Comparison of ENCODE assay signal across 22 cellular contexts in the genomic region with DNA sequence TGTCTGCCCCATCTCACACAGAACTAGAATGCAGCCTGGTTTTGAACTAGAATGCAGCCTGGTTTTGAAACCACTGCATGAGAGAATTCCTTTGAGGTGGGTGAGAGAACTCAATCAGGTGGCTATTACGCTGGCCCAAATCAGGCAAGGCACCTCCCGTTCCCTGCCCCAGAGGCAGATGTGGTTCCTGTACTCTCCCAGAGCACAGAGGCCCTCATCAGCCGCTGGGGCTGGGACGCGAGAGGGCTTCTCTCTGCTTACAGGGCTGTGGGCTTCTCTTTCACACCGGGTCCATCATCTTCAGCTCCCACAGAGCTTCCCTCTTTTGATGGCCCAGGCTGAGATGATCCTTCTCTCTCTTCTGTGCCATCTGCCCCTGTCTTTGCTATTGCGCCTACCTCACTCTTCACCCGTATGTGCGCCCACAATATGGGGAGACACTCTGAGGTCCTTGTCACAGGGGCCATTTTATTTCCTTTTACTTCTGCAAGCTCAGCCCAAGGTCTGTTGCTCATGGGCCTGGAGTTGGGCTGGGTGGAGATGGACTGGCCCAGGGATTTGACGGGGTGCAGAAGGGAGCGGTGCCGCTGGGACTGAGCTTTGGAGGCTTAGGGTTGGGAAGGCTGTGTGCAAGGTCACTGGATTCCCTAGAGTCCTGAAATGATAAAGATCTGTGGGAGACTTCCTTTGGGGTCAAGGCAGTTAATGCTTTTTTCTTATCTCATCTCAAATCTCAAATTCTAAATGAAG.
DNase-seq lines count a peak whose midpoint lies in the region; ATAC-seq, FAIRE-seq and TF ChIP-seq lines count a peak whose summit lies in the region.
"Had no signal": no experiment of that assay in that cellular context is flagged by ENCODE, and none has a peak within 500 bp of the region (broad histone marks: within the 10 kb centered on the region; RNA-seq: fewer than 3 reads in every experiment).

No MANE protein-coding gene starts in this region.

- no peak overlapping the region for H4K12ac ChIP-seq in trophoblast cell (ENCODE audit: low read depth, low read length)

- no peak overlapping the region for H4K8ac ChIP-seq in trophoblast cell (ENCODE audit: low read depth, low read length)

- H2AFZ ChIP-seq in trophoblast cell (ENCODE audit: insufficient read depth, low read length, poor library complexity): no peak overlapping the region

- no peak overlapping the region for H3K4me3 ChIP-seq in coronary artery
- peak overlapping the region; percentile 16 for H3K4me3 ChIP-seq in trophoblast cell (ENCODE audit: low read depth, low read length)
- H3K4me3 ChIP-seq in upper lobe of right lung: no peak overlapping the region
- H3K4me3 ChIP-seq: MG63, SJSA1 had no signal

- no peaks in the 10 kb centered on the region for H3K79me2 ChIP-seq in trophoblast cell (ENCODE audit: control insufficient read depth, insufficient read depth, low read length, poor library complexity)

- H3K36me3 ChIP-seq in trophoblast cell (ENCODE audit: control insufficient read depth in 1 of 2, insufficient read depth in 2 of 2, low read length in 2 of 2) (no peaks in the 10 kb centered on the region), upper lobe of right lung (no peaks in the 10 kb centered on the region)
- H3K36me3 ChIP-seq: MG63, SJSA1 had no signal

- no peak overlapping the region for H4K91ac ChIP-seq in trophoblast cell (ENCODE audit: low read depth, low read length)

- H2BK12ac ChIP-seq in trophoblast cell (ENCODE audit: low read length): peak overlapping the region; percentile 58

- no peak overlapping the region for H3K4me2 ChIP-seq in trophoblast cell (ENCODE audit: low read length)

- H3K9ac ChIP-seq in trophoblast cell (ENCODE audit: low read length): no peak overlapping the region

- ATAC-seq in left ventricle myocardium superior (no peak), upper lobe of right lung (no peak)
- ATAC-seq: Right ventricle myocardium inferior had no signal

- TF ChIP-seq POLR2A in GM12891 (IDR thresholded peaks at IDR 0.05; ENCODE audit: low read depth, low read length): no peak

- H3K4me1 ChIP-seq in trophoblast cell (ENCODE audit: control insufficient read depth in 1 of 2, insufficient read depth in 2 of 2, low read length in 2 of 2): peaks cover 5% of the 10 kb centered on the region in 2 experiments
- no peaks in the 10 kb centered on the region for H3K4me1 ChIP-seq in upper lobe of right lung

- peak overlapping the region; percentile 41 for H2AK5ac ChIP-seq in trophoblast cell (ENCODE audit: low read length)

- no peak overlapping the region for H3K23ac ChIP-seq in trophoblast cell (ENCODE audit: low read length)

- no peak for TF ChIP-seq CTCF in coronary artery (IDR thresholded peaks at IDR 0.05)
- no peak for TF ChIP-seq CTCF in upper lobe of right lung (IDR thresholded peaks at IDR 0.05)

- H3K14ac ChIP-seq in trophoblast cell (ENCODE audit: low read length): no peak overlapping the region

- intact Hi-C loops in cardiac septum (cut with DNase I) (no loop called here), left ventricle myocardium superior (cut with micrococcal nuclease) (no loop called here), upper lobe of right lung (cut with DNase I) (no loop called here)

- H3K27me3 ChIP-seq in trophoblast cell (ENCODE audit: insufficient read depth, low read length) (no peaks in the 10 kb centered on the region), upper lobe of right lung (no peaks in the 10 kb centered on the region)
- H3K27me3 ChIP-seq: MG63, SJSA1 had no signal

- WGBS in trophoblast cell (ENCODE audit: extremely low coverage, insufficient coverage, insufficient read length): no CpG with 5 or more reads among the region's 12 CpGs

- no peak overlapping the region for H3K27ac ChIP-seq in coronary artery
- H3K27ac ChIP-seq in trophoblast cell (ENCODE audit: low read depth, low read length): no peak overlapping the region
- H3K27ac ChIP-seq in upper lobe of right lung: no peak overlapping the region
- H3K27ac ChIP-seq: C4-2B, SJSA1 had no signal

- H3K18ac ChIP-seq in trophoblast cell (ENCODE audit: low read length): no peak overlapping the region

- H3K9me3 ChIP-seq in trophoblast cell (ENCODE audit: insufficient read depth, low read depth, low read length) (no peaks in the 10 kb centered on the region), upper lobe of right lung (no peaks in the 10 kb centered on the region)
- H3K9me3 ChIP-seq: MG63, SJSA1 had no signal

- no peaks in the 10 kb centered on the region for H3K79me1 ChIP-seq in trophoblast cell (ENCODE audit: low read length)

- no peak overlapping the region for H2BK120ac ChIP-seq in trophoblast cell (ENCODE audit: insufficient read depth, low read length, poor library complexity)

- DNase-seq in cardiac septum (ENCODE audit: low spot score) (peak; percentile 63), left ventricle myocardium superior (no peak), coronary artery (ENCODE audit: low spot score) (peak; percentile 53), trophoblast cell (no peak), upper lobe of right lung (peak; percentile 31), DMS153 (lab: John Stamatoyannopoulos, UW) (no peak), GM12891 (ENCODE audit: insufficient read length, low spot score) (no peak), NCI-H2227 (lab: John Stamatoyannopoulos, UW; ENCODE audit: unreplicated experiment) (no peak)
- DNase-seq: MG63, NCI-H1092, NCI-H146, NCI-H2029, NCI-H345, NCI-H524, OCI-M1 had no signal

- no peak overlapping the region for H3K4ac ChIP-seq in trophoblast cell (ENCODE audit: low read depth, low read length)

- H2BK5ac ChIP-seq in trophoblast cell (ENCODE audit: low read depth, low read length, poor library complexity): no peak overlapping the region

- no peak for FAIRE-seq in GM12891 (lab: Jason Lieb, UNC)
- FAIRE-seq: A204.1, D721Med, H54, RCC 7860 had no signal

TF ChIP-seq in GM12891, 5 proteins besides CTCF, POLR2A, EP300 and RAD21:
- TF ChIP-seq SPI1 (IDR thresholded peaks at IDR 0.05; ENCODE audit: low read depth, low read length): no peak
- TF ChIP-seq POLR2AphosphoS5 (IDR thresholded peaks at IDR 0.05; ENCODE audit: low read depth, low read length): no peak
- no peak for TF ChIP-seq TAF1 (IDR thresholded peaks at IDR 0.05; ENCODE audit: low read depth, low read length)
- no peak for TF ChIP-seq PAX5 (IDR thresholded peaks at IDR 0.05; ENCODE audit: insufficient read depth, low read length, severe bottlenecking)
- no peak for TF ChIP-seq POU2F2 (IDR thresholded peaks at IDR 0.05; ENCODE audit: low read depth, low read length)
TF ChIP-seq in GM12891: peak in this region for 0.

Comparison
In these comparisons a context has a peak if more than half of its experiments do, and no peak if none do; other contexts are left out.
1. DNase-seq: peak in cardiac septum (single experiment), coronary artery (single experiment) and upper lobe of right lung (single experiment); none in left ventricle myocardium superior (single experiment), trophoblast cell (0 of 2), DMS153 (single experiment), GM12891 (single experiment) and NCI-H2227 (single experiment).